Comparison of ENCODE assay signal across 1 cellular context in genomic region chr18:48996041-48996440, GRCh38.
TF ChIP-seq lines count a peak whose summit lies in the region.

No MANE protein-coding gene starts in this region.

TF ChIP-seq in IMR-90, 13 proteins besides CTCF, POLR2A, EP300 and RAD21:
- no peak for TF ChIP-seq ELK1 (IDR thresholded peaks at IDR 0.05; ENCODE audit: borderline replicate concordance, low read depth, low read length)
- no peak for TF ChIP-seq NFE2L2 (IDR thresholded peaks at IDR 0.05; ENCODE audit: low read depth, low read length)
- no peak for TF ChIP-seq MXI1 (IDR thresholded peaks at IDR 0.05; ENCODE audit: borderline replicate concordance, low read depth, low read length)
- TF ChIP-seq BHLHE40 (IDR thresholded peaks at IDR 0.05; ENCODE audit: low read depth, low read length), result no peak
- no peak for TF ChIP-seq MAFK (IDR thresholded peaks at IDR 0.05; ENCODE audit: low read depth, low read length)
- TF ChIP-seq, protein P1, sequence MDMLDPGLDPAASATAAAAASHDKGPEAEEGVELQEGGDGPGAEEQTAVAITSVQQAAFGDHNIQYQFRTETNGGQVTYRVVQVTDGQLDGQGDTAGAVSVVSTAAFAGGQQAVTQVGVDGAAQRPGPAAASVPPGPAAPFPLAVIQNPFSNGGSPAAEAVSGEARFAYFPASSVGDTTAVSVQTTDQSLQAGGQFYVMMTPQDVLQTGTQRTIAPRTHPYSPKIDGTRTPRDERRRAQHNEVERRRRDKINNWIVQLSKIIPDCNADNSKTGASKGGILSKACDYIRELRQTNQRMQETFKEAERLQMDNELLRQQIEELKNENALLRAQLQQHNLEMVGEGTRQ (IDR thresholded peaks at IDR 0.05; ENCODE audit: low read depth, low read length), result no peak
- no peak for TF ChIP-seq CEBPB (IDR thresholded peaks at IDR 0.05; ENCODE audit: low read depth, low read length)
- no peak for TF ChIP-seq SMC3 (IDR thresholded peaks at IDR 0.05; ENCODE audit: low read depth, low read length)
- no peak for TF ChIP-seq RFX5 (IDR thresholded peaks at IDR 0.05; ENCODE audit: low read depth, low read length)
- no peak for TF ChIP-seq MAZ (IDR thresholded peaks at IDR 0.05; ENCODE audit: borderline replicate concordance, low read depth, low read length)
- TF ChIP-seq FOS (IDR thresholded peaks at IDR 0.05; ENCODE audit: low read depth, low read length), result no peak
- TF ChIP-seq CHD1 (IDR thresholded peaks at IDR 0.05; ENCODE audit: low read depth, low read length), result no peak
- no peak for TF ChIP-seq RCOR1 (IDR thresholded peaks at IDR 0.05; ENCODE audit: insufficient replicate concordance, low read length)
TF ChIP-seq in IMR-90: peak in this region for 0.
